In genomic region chr7:26117142-26117807, GRCh38 we compare ENCODE assay signal across 16 cellular contexts. TPM values are rescaled to one million over a fixed set of nuclear protein-coding genes. Genes with fewer than 3 reads are reported as not detected.
DNase-seq lines count a peak whose midpoint lies in the region; ATAC-seq and TF ChIP-seq lines count a peak whose summit lies in the region.
"Had no signal": no experiment of that assay in that cellular context is flagged by ENCODE, and none has a peak within 500 bp of the region (broad histone marks: within the 10 kb centered on the region; RNA-seq: fewer than 3 reads in every experiment).

No MANE protein-coding gene starts in this region.

- H3K4me2 ChIP-seq in KMS-11 = peak overlapping the region; percentile 86
- no peak overlapping the region for H3K4me2 ChIP-seq in SK-N-SH

- no peaks in the 10 kb centered on the region for H3K36me3 Mint-ChIP-seq in natural killer cell treated with Interleukin-12 subunit alpha and Interleukin-12 subunit beta and Interleukin-15 and Interleukin-18, amount 100 ng/mL, for 72 hours
- H3K36me3 Mint-ChIP-seq in activated T-helper 2 cell treated with anti-CD3 and anti-CD28 coated beads, Interferon-gamma antibody, Interleukin-2, Interleukin-4, amounts not matched to agents 10 μg/mL and 5 μg/mL and 100 μg/mL, durations not matched to agents 14 hours and 24 hours and 36 hours (ENCODE audit: low read depth) = no peaks in the 10 kb centered on the region
- H3K36me3 Mint-ChIP-seq: CD8-positive, alpha-beta memory T cell had no signal

- peak overlapping the region; percentile 87 for H2AFZ ChIP-seq in KMS-11 (ENCODE audit: low read depth)
- H2AFZ ChIP-seq in SK-N-SH (ENCODE audit: low read depth) = no peak overlapping the region

- ATAC-seq in natural killer cell treated with Interleukin-12 subunit alpha and Interleukin-12 subunit beta and Interleukin-15 and Interleukin-18, amount 100 ng/mL, for 72 hours = peak; percentile 53
- ATAC-seq in GM18517 (IDR thresholded peaks at IDR 0.05; ENCODE audit: unreplicated experiment) = no peak

- H3K4me3 Mint-ChIP-seq in natural killer cell treated with Interleukin-12 subunit alpha and Interleukin-12 subunit beta and Interleukin-15 and Interleukin-18, amount 100 ng/mL, for 72 hours = peak overlapping the region; percentile 24
- H3K4me3 Mint-ChIP-seq in activated T-helper 2 cell treated with anti-CD3 and anti-CD28 coated beads, Interferon-gamma antibody, Interleukin-2, Interleukin-4, amounts not matched to agents 10 μg/mL and 5 μg/mL and 100 μg/mL, durations not matched to agents 14 hours and 24 hours and 36 hours (ENCODE audit: low read depth) = no peak overlapping the region
- H3K4me3 Mint-ChIP-seq: CD8-positive, alpha-beta memory T cell; HFFc6 had no signal

- peaks cover 0 to 2% of the 10 kb centered on the region in 2 donors for H3K4me1 Mint-ChIP-seq in natural killer cell treated with Interleukin-12 subunit alpha and Interleukin-12 subunit beta and Interleukin-15 and Interleukin-18, amount 100 ng/mL, for 72 hours (ENCODE audit: low read depth in 2 of 2)
- peaks cover 7% of the 10 kb centered on the region for H3K4me1 Mint-ChIP-seq in activated T-helper 2 cell treated with anti-CD3 and anti-CD28 coated beads, Interferon-gamma antibody, Interleukin-2, Interleukin-4, amounts not matched to agents 10 μg/mL and 5 μg/mL and 100 μg/mL, durations not matched to agents 14 hours and 24 hours and 36 hours (ENCODE audit: low read depth)

- no peak overlapping the region for H3K27ac Mint-ChIP-seq in natural killer cell treated with Interleukin-12 subunit alpha and Interleukin-12 subunit beta and Interleukin-15 and Interleukin-18, amount 100 ng/mL, for 72 hours
- H3K27ac Mint-ChIP-seq in activated T-helper 2 cell treated with anti-CD3 and anti-CD28 coated beads, Interferon-gamma antibody, Interleukin-2, Interleukin-4, amounts not matched to agents 10 μg/mL and 5 μg/mL and 100 μg/mL, durations not matched to agents 14 hours and 24 hours and 36 hours = no peak overlapping the region
- H3K27ac Mint-ChIP-seq: HFFc6 had no signal

- TF ChIP-seq CTCF in KMS-11 (conservative IDR thresholded peaks at IDR 0.05; ENCODE audit: low read depth, low read length) (peak; percentile 29; the same call in 1 of the 2 replicates), SK-N-SH (IDR thresholded peaks at IDR 0.05) (no peak)

- no peaks in the 10 kb centered on the region for H3K9me3 Mint-ChIP-seq in natural killer cell treated with Interleukin-12 subunit alpha and Interleukin-12 subunit beta and Interleukin-15 and Interleukin-18, amount 100 ng/mL, for 72 hours
- no peaks in the 10 kb centered on the region for H3K9me3 Mint-ChIP-seq in activated T-helper 2 cell treated with anti-CD3 and anti-CD28 coated beads, Interferon-gamma antibody, Interleukin-2, Interleukin-4, amounts not matched to agents 10 μg/mL and 5 μg/mL and 100 μg/mL, durations not matched to agents 14 hours and 24 hours and 36 hours
- H3K9me3 Mint-ChIP-seq: CD8-positive, alpha-beta memory T cell; HFFc6 had no signal

- no peaks in the 10 kb centered on the region for H3K36me3 ChIP-seq in KMS-11 (ENCODE audit: insufficient read depth)
- no peaks in the 10 kb centered on the region for H3K36me3 ChIP-seq in SK-N-SH (replicated peaks in 1 of 2; ENCODE audit: control insufficient read depth in 1 of 2, insufficient read depth in 2 of 2, low read length in 1 of 2)
- H3K36me3 ChIP-seq: vagina had no signal

- no peaks in the 10 kb centered on the region for H3K9me2 ChIP-seq in SK-N-SH

- intact Hi-C loops in activated T-helper 2 cell treated with anti-CD3 and anti-CD28 coated beads, Interferon-gamma antibody, Interleukin-2, Interleukin-4, amounts not matched to agents 10 μg/mL and 5 μg/mL and 100 μg/mL, durations not matched to agents 14 hours and 24 hours and 36 hours (cut with micrococcal nuclease) = no loop called here

- CTCF ChIA-PET in SK-N-SH (lab: Yijun Ruan, JAX) = interaction anchor here (1.0 to 5.1 kb wide), 4 partner anchors 26 to 248 kb away, joined by 3 to 27 read pairs (median 6); no protein-coding TSS in a partner anchor

- H3K4me1 ChIP-seq in KMS-11 (ENCODE audit: low read depth, poor library complexity, severe bottlenecking) (peaks cover 27% of the 10 kb centered on the region), SK-N-SH (ENCODE audit: control insufficient read depth in 1 of 2, insufficient read depth in 2 of 2, low read depth in 1 of 2, low read length in 1 of 2) (no peaks in the 10 kb centered on the region)
- H3K4me1 ChIP-seq: vagina had no signal

- POLR2A ChIA-PET in SK-N-SH (lab: Yijun Ruan, JAX) = no interaction called here

- no peak for TF ChIP-seq EP300 in SK-N-SH (IDR thresholded peaks at IDR 0.05; ENCODE audit: borderline replicate concordance in 1 of 2, low read depth in 1 of 2, low read length in 1 of 2)

- H3K27ac ChIP-seq in KMS-11 (peak overlapping the region; percentile 18; the same call in 1 of the 2 replicates), SK-N-SH (ENCODE audit: low read depth in 2 of 2, low read length in 1 of 2) (no peak overlapping the region)
- H3K27ac ChIP-seq: vagina had no signal

- DNase-seq in NCI-H82 (lab: John Stamatoyannopoulos, UW) (peak; percentile 76), NCI-H82 treated with DMSO at 0.1 percent for 48 hours (lab: John Stamatoyannopoulos, UW; ENCODE audit: unreplicated experiment) (no peak), SK-N-SH (peak; percentile 58), ecto neural progenitor cell (ENCODE audit: low spot score) (no peak)
- DNase-seq in natural killer cell treated with Interleukin-12 subunit alpha and Interleukin-12 subunit beta and Interleukin-15 and Interleukin-18, amount 100 ng/mL, for 72 hours (ENCODE audit: low spot score) = no peak
- DNase-seq in activated T-helper 2 cell treated with anti-CD3 and anti-CD28 coated beads, Interferon-gamma antibody, Interleukin-2, Interleukin-4, amounts not matched to agents 10 μg/mL and 5 μg/mL and 100 μg/mL, durations not matched to agents 14 hours and 24 hours and 36 hours (ENCODE audit: low spot score) = no peak
- DNase-seq: caudate nucleus; CD8-positive, alpha-beta memory T cell; foreskin melanocyte; HFFc6; NCI-H2107; nucleus accumbens; stimulated activated naive CD4-positive, alpha-beta T cell treated with Interleukin-2 at 50 U/mL for 16 hours had no signal

- no peaks in the 10 kb centered on the region for H4K20me1 ChIP-seq in KMS-11 (ENCODE audit: insufficient read depth)
- no peaks in the 10 kb centered on the region for H4K20me1 ChIP-seq in SK-N-SH (ENCODE audit: insufficient read depth)

- H3K27me3 ChIP-seq in KMS-11 (ENCODE audit: insufficient read depth, low read depth) (no peaks in the 10 kb centered on the region), SK-N-SH (ENCODE audit: insufficient read depth) (no peaks in the 10 kb centered on the region; the same call in 1 of the 2 replicates)
- H3K27me3 ChIP-seq: vagina had no signal

- no peaks in the 10 kb centered on the region for H3K9me3 ChIP-seq in SK-N-SH
- H3K9me3 ChIP-seq: vagina had no signal

- H3K9ac ChIP-seq in KMS-11 (peak overlapping the region; percentile 12; the same call in 1 of the 2 replicates), SK-N-SH (no peak overlapping the region)

- H3F3A ChIP-seq in SK-N-SH (replicated peaks; ENCODE audit: insufficient read depth) = no peaks in the 10 kb centered on the region

- 57% methylated on average over 7 of the region's 7 CpGs for WGBS in SK-N-SH (ENCODE audit: low lambda C conversion rate)

- H3K4me3 ChIP-seq in KMS-11 (IDR thresholded peaks at IDR 0.05; ENCODE audit: insufficient read depth, low read depth, low read length) (no peak overlapping the region), SK-N-SH (ENCODE audit: low read depth in 2 of 2, low read length in 1 of 2) (no peak overlapping the region)
- H3K4me3 ChIP-seq: vagina had no signal

- H3K27me3 Mint-ChIP-seq in natural killer cell treated with Interleukin-12 subunit alpha and Interleukin-12 subunit beta and Interleukin-15 and Interleukin-18, amount 100 ng/mL, for 72 hours = peaks cover 10 to 14% of the 10 kb centered on the region in 2 donors
- H3K27me3 Mint-ChIP-seq in activated T-helper 2 cell treated with anti-CD3 and anti-CD28 coated beads, Interferon-gamma antibody, Interleukin-2, Interleukin-4, amounts not matched to agents 10 μg/mL and 5 μg/mL and 100 μg/mL, durations not matched to agents 14 hours and 24 hours and 36 hours (ENCODE audit: low read depth) = peaks cover 4% of the 10 kb centered on the region

- TF ChIP-seq RAD21 in SK-N-SH (IDR thresholded peaks at IDR 0.05; ENCODE audit: low read length) = no peak

- no peaks in the 10 kb centered on the region for H3K79me2 ChIP-seq in KMS-11 (ENCODE audit: insufficient read depth, low read depth)
- no peaks in the 10 kb centered on the region for H3K79me2 ChIP-seq in SK-N-SH (ENCODE audit: insufficient read depth)

TF ChIP-seq in SK-N-SH, 30 proteins besides CTCF, POLR2A, EP300 and RAD21:
- TF ChIP-seq POLR2AphosphoS5 (IDR thresholded peaks at IDR 0.05; ENCODE audit: low read depth, low read length) = no peak
- no peak for TF ChIP-seq FOSL2 (IDR thresholded peaks at IDR 0.05; ENCODE audit: borderline replicate concordance, low read depth)
- no peak for TF ChIP-seq SMC3 (IDR thresholded peaks at IDR 0.05; ENCODE audit: low read depth, low read length)
- TF ChIP-seq YY1 (IDR thresholded peaks at IDR 0.05; ENCODE audit: low read depth) = no peak
- TF ChIP-seq MXI1 (IDR thresholded peaks at IDR 0.05; ENCODE audit: low read depth, low read length) = no peak
- no peak for TF ChIP-seq ELF1 (IDR thresholded peaks at IDR 0.05)
- TF ChIP-seq TCF12 (IDR thresholded peaks at IDR 0.05) = no peak
- no peak for TF ChIP-seq MEF2A (IDR thresholded peaks at IDR 0.05; ENCODE audit: borderline replicate concordance, low read depth)
- TF ChIP-seq RCOR1 (IDR thresholded peaks at IDR 0.05; ENCODE audit: low read length) = no peak
- TF ChIP-seq NFIC (IDR thresholded peaks at IDR 0.05; ENCODE audit: borderline replicate concordance) = no peak
TF ChIP-seq in SK-N-SH: peak in this region for 0.

RNA-seq across cellular contexts. Expression of gene NFE2L3, which starts 34.7 kb away (rescaled TPM):
- polyA plus RNA-seq in SK-N-SH (2012; rRNA removed) = 36.1 and 50.8 TPM in 2 replicates
- 50.3 and 55.0 TPM in 2 replicates for polyA plus RNA-seq in SK-N-SH (2012; cell fraction: cytosol; rRNA removed)
- 20.3 and 41.3 TPM in 2 replicates for polyA plus RNA-seq in SK-N-SH (2012; cell fraction: nucleus; rRNA removed)
- total RNA-seq in natural killer cell treated with Interleukin-12 subunit alpha and Interleukin-12 subunit beta and Interleukin-15 and Interleukin-18, amount 100 ng/mL, for 72 hours = 10 to 100 TPM; 21.3 to 29.1 TPM
- 42.3 and 44.6 TPM in 2 replicates for total RNA-seq in activated T-helper 2 cell treated with anti-CD3 and anti-CD28 coated beads, Interferon-gamma antibody, Interleukin-2, Interleukin-4, amounts not matched to agents 10 μg/mL and 5 μg/mL and 100 μg/mL, durations not matched to agents 14 hours and 24 hours and 36 hours

Comparison
In these comparisons a context has a peak if more than half of its experiments do, and no peak if none do; other contexts are left out.
1. DNase-seq: peak in NCI-H82 (single experiment) and SK-N-SH (single experiment); none in NCI-H82 treated with DMSO at 0.1 percent for 48 hours (single experiment), natural killer cell treated with Interleukin-12 subunit alpha and Interleukin-12 subunit beta and Interleukin-15 and Interleukin-18, amount 100 ng/mL, for 72 hours (single experiment), ecto neural progenitor cell (single experiment) and activated T-helper 2 cell treated with anti-CD3 and anti-CD28 coated beads, Interferon-gamma antibody, Interleukin-2, Interleukin-4, amounts not matched to agents 10 μg/mL and 5 μg/mL and 100 μg/mL, durations not matched to agents 14 hours and 24 hours and 36 hours (single experiment).